10 cellular contexts compared by ENCODE assay signal in genomic region chr2:100104265-100104664, GRCh38. TPM values are rescaled to one million over a fixed set of nuclear protein-coding genes. Genes with fewer than 3 reads are reported as not detected.
A peak's percentile ranks its signal among the peaks of the same experiment; 100 is the strongest.
DNase-seq lines count a peak whose midpoint lies in the region; ATAC-seq and TF ChIP-seq lines count a peak whose summit lies in the region.
"Not testable (repeated sequence)": the region's sequence is repeated elsewhere in the genome, so short reads cannot be mapped to it uniquely, and the experiment has no call there.
"Had no signal": no experiment of that assay in that cellular context is flagged by ENCODE, and none has a peak within 500 bp of the region (broad histone marks: within the 10 kb centered on the region; RNA-seq: fewer than 3 reads in every experiment).

No MANE protein-coding gene starts in this region.

- not testable (repeated sequence) for H3K4me2 ChIP-seq in IMR-90 (ENCODE audit: low read depth, low read length)

- peak; percentile 64 for ATAC-seq in IMR-90 (ENCODE audit: low read depth)
- ATAC-seq in activated B cell treated with CpG ODN at 0.5 μM for 24 hours (ENCODE audit: low read depth), result peak; percentile 38
- ATAC-seq in left ventricle myocardium superior, result peak; percentile 49
- ATAC-seq in mucosa of descending colon, result peak; percentile 40

- not testable (repeated sequence) for H2AFZ ChIP-seq in IMR-90 (replicated peaks; ENCODE audit: low read length, poor library complexity)

- H4K5ac ChIP-seq in IMR-90 (ENCODE audit: low read depth, low read length), result not testable (repeated sequence)

- H3K23ac ChIP-seq in IMR-90 (ENCODE audit: low read depth, low read length), result not testable (repeated sequence)

- not testable (repeated sequence) for H4K20me1 ChIP-seq in IMR-90 (ENCODE audit: insufficient read depth, low read length)

- not testable (repeated sequence) for H3K9me3 ChIP-seq in Caco-2; IMR-90 (ENCODE audit: control insufficient read depth, insufficient read depth, low read length); mucosa of descending colon; sigmoid colon; vagina

- not testable (repeated sequence) for H3K18ac ChIP-seq in IMR-90 (ENCODE audit: low read depth, low read length)

- H2BK15ac ChIP-seq in IMR-90 (ENCODE audit: low read depth, low read length), result not testable (repeated sequence)

- peak overlapping the region; percentile 29 for H3K4me3 Mint-ChIP-seq in Caco-2 (ENCODE audit: unreplicated experiment)
- H3K4me3 Mint-ChIP-seq in activated B cell treated with CpG ODN at 0.5 μM for 24 hours, result not testable (repeated sequence)

- H3K9me1 ChIP-seq in IMR-90 (ENCODE audit: insufficient read depth, low read length), result not testable (repeated sequence)

- not testable (repeated sequence) for BruUV-seq in Caco-2 (replicated peaks; lab: Mats Ljungman, UMichigan); IMR-90 (replicated peaks; lab: Mats Ljungman, UMichigan)

- H3K56ac ChIP-seq in IMR-90 (ENCODE audit: extremely low read depth, insufficient read depth, low read length), result not testable (repeated sequence)

- H2BK20ac ChIP-seq in IMR-90 (ENCODE audit: low read depth, low read length), result not testable (repeated sequence)

- not testable (repeated sequence) for TF ChIP-seq POLR2A in IMR-90 (IDR thresholded peaks at IDR 0.05; ENCODE audit: low read depth, low read length); sigmoid colon (IDR thresholded peaks at IDR 0.05); vagina (IDR thresholded peaks at IDR 0.05)

- TF ChIP-seq EP300 in sigmoid colon (IDR thresholded peaks at IDR 0.05), result not testable (repeated sequence)

- H2BK120ac ChIP-seq in IMR-90 (ENCODE audit: low read depth, low read length), result not testable (repeated sequence)

- H3K14ac ChIP-seq in IMR-90 (replicated peaks; ENCODE audit: low read depth, low read length), result not testable (repeated sequence)

- not testable (repeated sequence) for H3K4me1 Mint-ChIP-seq in Caco-2 (ENCODE audit: low read depth, unreplicated experiment)
- peaks cover 38% of the 10 kb centered on the region for H3K4me1 Mint-ChIP-seq in activated B cell treated with CpG ODN at 0.5 μM for 24 hours

- dilution Hi-C loops in IMR-90 (cut with HindIII; ENCODE audit: low sequenced_read_pairs, unreplicated experiment), result not testable (repeated sequence)

- H3K9ac ChIP-seq in IMR-90 (ENCODE audit: low read depth, low read length), result not testable (repeated sequence)

- H3K79me1 ChIP-seq in IMR-90 (ENCODE audit: low read depth in 1 of 2, low read length in 2 of 2), result not testable (repeated sequence)

- not testable (repeated sequence) for H3K4me3 ChIP-seq in Caco-2 (ENCODE audit: low read depth, low read length); mucosa of descending colon
- H3K4me3 ChIP-seq in IMR-90 (ENCODE audit: insufficient read depth, low read depth, low read length) (peak overlapping the region; percentile 57), brain microvascular endothelial cell (ENCODE audit: low read depth, low read length) (peak overlapping the region; percentile 43), sigmoid colon (peak overlapping the region in 3 of 4 donors; percentile 45 to 77 (median 76)), vagina (peak overlapping the region; percentile 22 to 42)

- H3K27ac Mint-ChIP-seq in Caco-2 (ENCODE audit: unreplicated experiment); activated B cell treated with CpG ODN at 0.5 μM for 24 hours: not testable (repeated sequence)

- not testable (repeated sequence) for H3K4ac ChIP-seq in IMR-90 (ENCODE audit: low read depth, low read length)

- H2BK5ac ChIP-seq in IMR-90 (ENCODE audit: low read depth, low read length, poor library complexity, severe bottlenecking), result not testable (repeated sequence)

- DNase-seq in Caco-2; IMR-90; activated B cell treated with CpG ODN at 0.5 μM for 24 hours; brain microvascular endothelial cell; sigmoid colon; vagina (ENCODE audit: extremely low spot score in 2 of 2): not testable (repeated sequence)
- DNase-seq in left ventricle myocardium superior (peak; percentile 36), mucosa of descending colon (peak in 1 of 3 donors; percentile 28)

- CTCF ChIA-PET in Caco-2 (lab: Charles Lee); IMR-90 (lab: Yijun Ruan, JAX); activated B cell treated with CpG ODN at 0.5 μM for 24 hours (lab: Charles Lee): not testable (repeated sequence)

- H2AK9ac ChIP-seq in IMR-90 (replicated peaks; ENCODE audit: low read depth, low read length, poor library complexity), result not testable (repeated sequence)

- H4K91ac ChIP-seq in IMR-90 (ENCODE audit: insufficient read depth, low read depth, low read length), result not testable (repeated sequence)

- H4K8ac ChIP-seq in IMR-90 (ENCODE audit: low read depth in 2 of 2, low read length in 2 of 2), result not testable (repeated sequence)

- not testable (repeated sequence) for H3K4me1 ChIP-seq in Caco-2; mucosa of descending colon (ENCODE audit: low read depth)
- H3K4me1 ChIP-seq in IMR-90 (ENCODE audit: control insufficient read depth, insufficient read depth, low read length) (peaks cover 14% of the 10 kb centered on the region), sigmoid colon (peaks cover 0 to 33% (median 21%) of the 10 kb centered on the region in 4 donors), vagina (peaks cover 11% of the 10 kb centered on the region)

- not testable (repeated sequence) for H3K27me3 ChIP-seq in Caco-2 (replicated peaks; ENCODE audit: control insufficient read depth, insufficient read depth, low read length); IMR-90 (ENCODE audit: control insufficient read depth, insufficient read depth, low read length); brain microvascular endothelial cell (replicated peaks); sigmoid colon; vagina

- POLR2A ChIA-PET in Caco-2 (lab: Charles Lee); IMR-90 (lab: Charles Lee; ENCODE audit: unreplicated experiment): not testable (repeated sequence)
- POLR2A ChIA-PET in activated B cell treated with CpG ODN at 0.5 μM for 24 hours (lab: Charles Lee), result interaction anchor here (0.6 kb wide), 2 partner anchors 10 to 143 kb away, joined by 3 read pairs; no protein-coding TSS in a partner anchor

- not testable (repeated sequence) for H3K36me3 ChIP-seq in Caco-2 (ENCODE audit: control insufficient read depth, insufficient read depth, low read length); IMR-90 (ENCODE audit: control insufficient read depth, insufficient read depth, low read length); brain microvascular endothelial cell (replicated peaks); mucosa of descending colon (ENCODE audit: low read depth); sigmoid colon; vagina

- not testable (repeated sequence) for H2AK5ac ChIP-seq in IMR-90 (ENCODE audit: low read depth, low read length)

- in situ Hi-C loops in IMR-90 (cut with MboI; ENCODE audit: low sequenced_read_pairs); brain microvascular endothelial cell (cut with HindIII; ENCODE audit: low pct_ligation_motif_present, low sequenced_read_pairs): not testable (repeated sequence)

- not testable (repeated sequence) for TF ChIP-seq RAD21 in IMR-90 (IDR thresholded peaks at IDR 0.05; ENCODE audit: low read length)

- H3K27ac ChIP-seq in IMR-90 (ENCODE audit: insufficient read depth, low read length); brain microvascular endothelial cell; vagina: not testable (repeated sequence)
- H3K27ac ChIP-seq in sigmoid colon, result peak overlapping the region; percentile 65 to 71 (median 66)

- not testable (repeated sequence) for TF ChIP-seq CTCF in Caco-2 (IDR thresholded peaks at IDR 0.05; ENCODE audit: insufficient read depth in 1 of 2, low read depth in 1 of 2, low read length in 1 of 2, severe bottlenecking in 1 of 2, unreplicated experiment in 1 of 2); IMR-90 (conservative IDR thresholded peaks at IDR 0.05; ENCODE audit: low read depth, low read length); activated B cell treated with CpG ODN at 0.5 μM for 24 hours (IDR thresholded peaks at IDR 0.05); brain microvascular endothelial cell (IDR thresholded peaks at IDR 0.05; ENCODE audit: low read depth, low read length, missing control alignments); mucosa of descending colon (IDR thresholded peaks at IDR 0.05); sigmoid colon (IDR thresholded peaks at IDR 0.05); vagina (IDR thresholded peaks at IDR 0.05)

- not testable (repeated sequence) for H3K36me3 Mint-ChIP-seq in Caco-2 (ENCODE audit: insufficient read depth, unreplicated experiment)
- peaks cover 31% of the 10 kb centered on the region for H3K36me3 Mint-ChIP-seq in activated B cell treated with CpG ODN at 0.5 μM for 24 hours (ENCODE audit: low read depth)

- no CpG with 5 or more reads among the region's 60 CpGs for WGBS in IMR-90 (ENCODE audit: extremely low coverage in 2 of 2, insufficient read length in 1 of 2), 2 experiments
- 1 to 2% methylated on average over 38 of the region's 60 CpGs for WGBS in sigmoid colon, 2 donors

- H3K9me3 Mint-ChIP-seq in Caco-2 (ENCODE audit: unreplicated experiment); activated B cell treated with CpG ODN at 0.5 μM for 24 hours: not testable (repeated sequence)

- intact Hi-C loops in Caco-2 (cut with micrococcal nuclease; ENCODE audit: unreplicated experiment); IMR-90 (cut with micrococcal nuclease); activated B cell treated with CpG ODN at 0.5 μM for 24 hours (cut with micrococcal nuclease); left ventricle myocardium superior (cut with micrococcal nuclease); mucosa of descending colon (cut with DNase I, micrococcal nuclease); sigmoid colon (cut with DNase I); vagina (cut with DNase I): not testable (repeated sequence)

- peaks cover 20% of the 10 kb centered on the region for H3K27me3 Mint-ChIP-seq in Caco-2 (ENCODE audit: insufficient read depth, unreplicated experiment)
- not testable (repeated sequence) for H3K27me3 Mint-ChIP-seq in activated B cell treated with CpG ODN at 0.5 μM for 24 hours

RNA-seq across cellular contexts. Expression of gene AFF3, which starts 38.1 kb away (rescaled TPM):
- 0.05 and 0.19 TPM in 2 replicates for total RNA-seq in Caco-2 (2022)
- 13.9 and 14.3 TPM in 2 replicates for total RNA-seq in IMR-90 (2012; rRNA removed)
- polyA plus RNA-seq in IMR-90 (2012; rRNA removed), result 11.8 and 12.9 TPM in 2 replicates
- polyA plus RNA-seq in IMR-90 (2012; cell fraction: cytosol; rRNA removed), result 6.9 and 9.7 TPM in 2 replicates
- 19.3 and 34.3 TPM in 2 replicates for polyA plus RNA-seq in IMR-90 (2012; cell fraction: nucleus; rRNA removed; ENCODE audit: low replicate concordance)
- 228 and 271 TPM in 2 replicates for total RNA-seq in activated B cell treated with CpG ODN at 0.5 μM for 24 hours
- total RNA-seq in left ventricle myocardium superior, result 10.0 TPM
- total RNA-seq in mucosa of descending colon, result 10 to 100 TPM in 1 of 3 donors, 1 to 10 TPM in 2; 4.2 to 56.6 (median 5.2) TPM
- 10 to 100 TPM; 18.6 to 25.0 (median 20.4) TPM for total RNA-seq in sigmoid colon
- polyA plus RNA-seq in sigmoid colon, result 1 to 10 TPM in 2 of 3 donors, under 1 TPM in 1; 0.46 to 7.8 (median 1.2) TPM
- total RNA-seq in vagina, result 7.6 TPM
- total RNA-seq: PC-9, pulmonary artery endothelial cell had no signal
